12 cellular contexts compared by ENCODE assay signal in the genomic region with DNA sequence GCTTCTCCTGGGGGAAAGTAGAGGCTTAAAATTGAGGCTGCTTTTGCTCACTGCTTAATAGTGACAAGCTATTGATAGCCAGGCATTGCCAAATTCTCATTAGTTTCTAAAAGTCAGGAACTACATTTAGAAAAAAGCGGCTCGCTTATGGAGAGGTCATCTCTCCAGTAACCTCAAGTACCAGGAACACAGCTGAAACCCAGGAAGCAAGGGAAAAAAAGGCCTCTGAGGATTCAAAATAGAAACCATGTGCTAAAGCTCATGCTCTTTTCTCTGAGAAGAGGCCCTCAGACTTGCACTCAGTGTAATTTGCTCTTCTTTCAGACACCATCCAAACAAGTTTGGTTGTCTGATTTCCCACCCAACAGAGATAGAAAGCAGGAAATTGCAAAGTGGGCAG.
"Had no signal": no experiment of that assay in that cellular context is flagged by ENCODE, and none has a peak within 500 bp of the region (broad histone marks: within the 10 kb centered on the region; RNA-seq: fewer than 3 reads in every experiment).

No MANE protein-coding gene starts in this region.

- H3K4me1 ChIP-seq: pancreas, tibial artery had no signal

- H3K27ac ChIP-seq: pancreas, tibial artery had no signal

- ATAC-seq: left cardiac atrium; pancreas; stimulated activated effector memory CD8-positive, alpha-beta T cell treated with anti-CD3 and anti-CD28 coated beads, Interleukin-12 subunit alpha, Interleukin-12 subunit beta, amount 100 ng/mL, for 72 hours; T-helper 17 cell; WTC11 had no signal

- H3K9me3 ChIP-seq: pancreas, tibial artery had no signal

- H3K27me3 ChIP-seq: pancreas, tibial artery had no signal

- H3K4me3 ChIP-seq: pancreas, tibial artery had no signal

- DNase-seq: activated CD4-positive, alpha-beta T cell treated with anti-CD3 and anti-CD28 coated beads, Interleukin-2, amount 10 ng/mL, durations not matched to agents 7 days and 5 days; activated CD8-positive, alpha-beta memory T cell treated with anti-CD3 and anti-CD28 coated beads for 24 hours; activated naive CD4-positive, alpha-beta T cell treated with anti-CD3 and anti-CD28 coated beads, Interleukin-2, amount 10 ng/mL, durations not matched to agents 7 days and 5 days; endodermal cell; erythroblast; left cardiac atrium; pancreas; retina; T-helper 17 cell; tibial artery had no signal

- H3K36me3 ChIP-seq: pancreas, tibial artery had no signal
